ENCODE assay signal across 8 cellular contexts in the genomic region with DNA sequence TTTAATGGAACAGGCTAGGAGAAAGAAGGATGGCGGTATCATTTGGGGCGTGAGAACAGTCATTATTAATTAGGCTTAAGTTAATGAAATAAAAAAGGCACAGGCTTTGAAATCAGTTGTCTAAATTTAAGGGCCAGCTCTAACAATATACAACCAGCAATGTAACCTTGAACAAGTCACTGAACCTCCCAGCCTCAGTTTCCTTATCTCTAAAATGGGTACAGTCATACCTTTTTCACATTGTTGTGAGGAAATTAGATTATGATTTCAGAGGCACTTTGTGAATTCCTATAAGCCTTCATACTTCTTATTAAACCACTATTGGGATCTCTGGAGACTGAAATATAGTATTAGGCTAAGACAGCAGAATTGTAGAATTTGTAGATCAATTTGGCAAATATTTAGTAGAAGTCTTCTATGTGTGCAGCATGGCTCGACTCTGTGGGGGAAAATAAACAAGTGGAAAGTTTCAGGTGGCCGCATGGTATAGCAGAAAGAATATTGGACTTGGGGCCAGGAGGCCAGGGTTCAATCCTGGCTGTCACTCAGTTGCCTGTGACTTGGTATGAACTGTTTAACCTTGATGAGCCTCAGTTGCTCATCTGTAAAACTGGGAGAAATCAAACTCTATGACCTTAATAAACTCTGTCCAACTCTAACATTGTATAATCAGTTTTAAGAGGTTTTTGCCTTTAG.
DNase-seq lines count a peak whose midpoint lies in the region; ATAC-seq, FAIRE-seq and TF ChIP-seq lines count a peak whose summit lies in the region.

No MANE protein-coding gene starts in this region.

- H3F3A ChIP-seq in PC-9 (ENCODE audit: insufficient read depth, low read depth) = peaks cover 9% of the 10 kb centered on the region; the same call in 1 of the 2 replicates

- H3K4me3 ChIP-seq in left ventricle myocardium inferior = no peak overlapping the region
- H3K4me3 ChIP-seq in astrocyte (ENCODE audit: insufficient read depth, low read depth, low read length) = no peak overlapping the region
- H3K4me3 ChIP-seq in vagina = no peak overlapping the region
- no peak overlapping the region for H3K4me3 ChIP-seq in PC-9

- POLR2A ChIA-PET in PC-9 (lab: Charles Lee; ENCODE audit: unreplicated experiment) = no interaction called here

- H3K9me2 ChIP-seq in PC-9 (ENCODE audit: insufficient read depth) = no peaks in the 10 kb centered on the region

- no peak for ATAC-seq in left ventricle myocardium superior
- ATAC-seq in naive B cell (ENCODE audit: low read depth in 2 of 2) = no peak

- TF ChIP-seq POLR2A in vagina (IDR thresholded peaks at IDR 0.05) = no peak

- H3K36me3 ChIP-seq in left ventricle myocardium inferior = no peaks in the 10 kb centered on the region
- no peaks in the 10 kb centered on the region for H3K36me3 ChIP-seq in astrocyte (ENCODE audit: insufficient read depth, low read length)
- H3K36me3 ChIP-seq in vagina = no peaks in the 10 kb centered on the region
- H3K36me3 ChIP-seq in PC-9 (ENCODE audit: low read depth) = 0 out of 2 replicates have a peak, but pooled peaks cover 3% of the 10 kb centered on the region

- H2AFZ ChIP-seq in astrocyte (ENCODE audit: low read depth, low read length) (no peak overlapping the region), PC-9 (no peak overlapping the region)

- peaks cover 51% of the 10 kb centered on the region for H3K79me2 ChIP-seq in astrocyte (ENCODE audit: insufficient read depth, low read length)
- peaks cover 12% of the 10 kb centered on the region; the same call in 1 of the 2 replicates for H3K79me2 ChIP-seq in PC-9 (ENCODE audit: low read depth)

- no TSS peak for BruUV-seq in PC-9 (replicated peaks; lab: Mats Ljungman, UMichigan)

- H4K20me1 ChIP-seq in astrocyte (ENCODE audit: insufficient read depth, low read length) (no peaks in the 10 kb centered on the region), PC-9 (ENCODE audit: insufficient read depth) (no peaks in the 10 kb centered on the region)

- H3K9me3 Mint-ChIP-seq in astrocyte (ENCODE audit: unreplicated experiment) (no peaks in the 10 kb centered on the region), naive B cell (peaks cover 0 to 3% (median 0%) of the 10 kb centered on the region in 7 donors)

- no peak overlapping the region for H3K9ac ChIP-seq in astrocyte (ENCODE audit: low read length)

- no peak overlapping the region for H3K4me2 ChIP-seq in astrocyte (ENCODE audit: low read length)
- no peak overlapping the region for H3K4me2 ChIP-seq in PC-9

- peaks cover 17% of the 10 kb centered on the region for H3K36me3 Mint-ChIP-seq in astrocyte (ENCODE audit: low read depth, unreplicated experiment)
- H3K36me3 Mint-ChIP-seq in naive B cell = peaks cover 0 to 7% of the 10 kb centered on the region in 2 donors

- H3K27ac ChIP-seq in left ventricle myocardium inferior (replicated peaks) (peak overlapping the region; percentile 87), astrocyte (ENCODE audit: low read depth, low read length) (no peak overlapping the region), vagina (peak overlapping the region; percentile 38), PC-9 (no peak overlapping the region)

- H3K27ac Mint-ChIP-seq in astrocyte (ENCODE audit: unreplicated experiment) = peak overlapping the region; percentile 87
- peak overlapping the region; percentile 76 to 99 (median 97) for H3K27ac Mint-ChIP-seq in naive B cell

- H3K4me1 ChIP-seq in left ventricle myocardium inferior = peaks cover 93% of the 10 kb centered on the region
- peaks cover 52% of the 10 kb centered on the region for H3K4me1 ChIP-seq in astrocyte (ENCODE audit: insufficient read depth, low read length)
- H3K4me1 ChIP-seq in vagina = peaks cover 42% of the 10 kb centered on the region
- H3K4me1 ChIP-seq in PC-9 (replicated peaks; ENCODE audit: insufficient read depth) = peaks cover 8% of the 10 kb centered on the region

- intact Hi-C loops in left ventricle myocardium inferior (cut with micrococcal nuclease) = no loop called here
- intact Hi-C loops in left ventricle myocardium superior (cut with micrococcal nuclease) = no loop called here
- intact Hi-C loops in vagina (cut with DNase I) = no loop called here
- intact Hi-C loops in PC-9 (cut with micrococcal nuclease; ENCODE audit: unreplicated experiment) = no loop called here

- H3K4me1 Mint-ChIP-seq in astrocyte (ENCODE audit: low read depth, unreplicated experiment) (peaks cover 60% of the 10 kb centered on the region), naive B cell (peaks cover 56 to 73% (median 72%) of the 10 kb centered on the region in 3 donors)

- H3K27me3 Mint-ChIP-seq in astrocyte (ENCODE audit: low read depth, unreplicated experiment) = no peaks in the 10 kb centered on the region
- H3K27me3 Mint-ChIP-seq in naive B cell = no peaks in the 10 kb centered on the region

- no peak for DNase-seq in left ventricle myocardium inferior
- DNase-seq in left ventricle myocardium superior = no peak
- no peak for DNase-seq in astrocyte (ENCODE audit: low read depth)
- no peak for DNase-seq in naive B cell
- DNase-seq in vagina (ENCODE audit: extremely low spot score in 2 of 2) = no peak
- no peak for DNase-seq in SW 1271 (lab: John Stamatoyannopoulos, UW)
- DNase-seq in NCI-H2107 treated with DMSO at 0.1 percent for 48 hours (lab: John Stamatoyannopoulos, UW; ENCODE audit: unreplicated experiment) = no peak
- no peak for DNase-seq in PC-9

- H3K4me3 Mint-ChIP-seq in astrocyte (ENCODE audit: unreplicated experiment) (peak overlapping the region; percentile 23), naive B cell (peak overlapping the region in 4 of 8 donors; percentile 62 to 87 (median 79))

- H3K27me3 ChIP-seq in left ventricle myocardium inferior (ENCODE audit: low read depth) = no peaks in the 10 kb centered on the region
- no peaks in the 10 kb centered on the region for H3K27me3 ChIP-seq in astrocyte (ENCODE audit: insufficient read depth, low read length)
- H3K27me3 ChIP-seq in vagina = no peaks in the 10 kb centered on the region
- H3K27me3 ChIP-seq in PC-9 (ENCODE audit: insufficient read depth, low read depth) = no peaks in the 10 kb centered on the region

- H3K9me3 ChIP-seq in left ventricle myocardium inferior (replicated peaks) (no peaks in the 10 kb centered on the region), astrocyte (ENCODE audit: insufficient read depth, low read depth, low read length) (no peaks in the 10 kb centered on the region), vagina (no peaks in the 10 kb centered on the region), PC-9 (ENCODE audit: insufficient read depth, low read depth) (peaks cover 2% of the 10 kb centered on the region; the same call in 1 of the 2 replicates)

- CTCF ChIA-PET in PC-9 (lab: Charles Lee) = no interaction called here

- no peak for FAIRE-seq in astrocyte (lab: Jason Lieb, UNC)

- TF ChIP-seq CTCF in left ventricle myocardium inferior (IDR thresholded peaks at IDR 0.05; ENCODE audit: borderline replicate concordance) (no peak), astrocyte (IDR thresholded peaks at IDR 0.05; ENCODE audit: insufficient read depth, low read depth, low read length) (no peak), vagina (IDR thresholded peaks at IDR 0.05) (no peak), PC-9 (conservative IDR thresholded peaks at IDR 0.05) (no peak)

Comparison
In these comparisons a context has a peak if more than half of its experiments do, and no peak if none do; other contexts are left out.
1. H3K27ac ChIP-seq: peak in left ventricle myocardium inferior (single experiment) and vagina (single experiment); none in astrocyte (single experiment) and PC-9 (single experiment).